ENCODE assay signal across 32 cellular contexts in the genomic region with DNA sequence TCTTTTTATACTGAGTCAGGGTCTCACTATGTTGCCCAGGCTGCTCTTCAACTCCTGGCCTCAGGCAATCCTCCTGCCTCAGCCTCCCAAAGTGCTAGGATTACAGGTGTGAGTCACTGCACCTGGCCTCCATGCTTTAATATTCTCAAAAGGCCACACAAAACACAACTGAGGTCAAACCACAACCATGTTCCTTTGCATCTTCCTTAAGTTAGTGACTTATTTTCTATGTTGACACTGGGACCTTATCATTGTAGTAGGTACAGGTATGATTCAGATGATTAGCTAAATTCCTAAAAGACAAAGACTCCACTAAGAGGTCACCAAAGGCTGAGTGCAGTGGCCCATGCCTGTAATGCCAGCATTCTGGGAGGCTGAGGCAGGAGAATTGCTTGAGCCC.
"Had no signal": no experiment of that assay in that cellular context is flagged by ENCODE, and none has a peak within 500 bp of the region (broad histone marks: within the 10 kb centered on the region; RNA-seq: fewer than 3 reads in every experiment).

No MANE protein-coding gene starts in this region.

- H3K4me1 ChIP-seq: ascending aorta, SJCRH30 had no signal

- H3K27me3 ChIP-seq: ascending aorta, SJCRH30 had no signal

- H3K9me3 Mint-ChIP-seq: activated T-cell treated with anti-CD3 and anti-CD28 coated beads, Interleukin-2, amount 50 U/mL, for 24 hours had no signal

- H3K4me1 Mint-ChIP-seq: activated CD4-positive, alpha-beta T cell treated with anti-CD3 and anti-CD28 coated beads for 36 hours; activated CD4-positive, alpha-beta T cell treated with anti-CD3 and anti-CD28 coated beads, Interleukin-2, amount 10 ng/mL, durations not matched to agents 7 days and 5 days had no signal

- H3K27me3 Mint-ChIP-seq: activated CD4-positive, alpha-beta T cell treated with anti-CD3 and anti-CD28 coated beads for 36 hours; activated CD4-positive, alpha-beta T cell treated with anti-CD3 and anti-CD28 coated beads, Interleukin-2, amount 10 ng/mL, durations not matched to agents 7 days and 5 days; activated naive CD8-positive, alpha-beta T cell treated with anti-CD3 and anti-CD28 coated beads, Interleukin-2, amount 10 ng/mL, durations not matched to agents 7 days and 5 days; activated T-cell treated with anti-CD3 and anti-CD28 coated beads, Interleukin-2, amount 50 U/mL, for 24 hours had no signal

- H3K27ac ChIP-seq: ascending aorta, SJCRH30, SK-N-MC had no signal

- H3K36me3 Mint-ChIP-seq: activated naive CD8-positive, alpha-beta T cell treated with anti-CD3 and anti-CD28 coated beads, Interleukin-2, amount 10 ng/mL, durations not matched to agents 7 days and 5 days had no signal

- H3K4me3 Mint-ChIP-seq: activated CD4-positive, alpha-beta T cell treated with anti-CD3 and anti-CD28 coated beads for 36 hours; activated CD4-positive, alpha-beta T cell treated with anti-CD3 and anti-CD28 coated beads, Interleukin-2, amount 10 ng/mL, durations not matched to agents 7 days and 5 days; activated CD8-positive, alpha-beta T cell treated with anti-CD3 and anti-CD28 coated beads, Interleukin-2, amount 10 ng/mL, durations not matched to agents 7 days and 5 days; activated naive CD8-positive, alpha-beta T cell treated with anti-CD3 and anti-CD28 coated beads, Interleukin-2, amount 10 ng/mL, durations not matched to agents 7 days and 5 days; activated T-cell treated with anti-CD3 and anti-CD28 coated beads, Interleukin-2, amount 50 U/mL, for 24 hours; activated T-helper 1 cell treated with anti-CD3 and anti-CD28 coated beads, Interleukin-12 subunit alpha, Interleukin-12 subunit beta, Interleukin-2, Interleukin-4 antibody, amounts not matched to agents 30 ng/mL and 10 ng/mL and 1 ng/mL, durations not matched to agents 14 hours and 24 hours and 36 hours had no signal

- H3K4me3 ChIP-seq: ascending aorta, SJCRH30, SK-N-MC had no signal

- ATAC-seq: activated CD4-positive, alpha-beta T cell treated with anti-CD3 and anti-CD28 coated beads for 36 hours; activated CD4-positive, CD25-positive, alpha-beta regulatory T cell treated with anti-CD3 and anti-CD28 coated beads, Interleukin-2, amount 50 U/mL, for 24 hours; activated CD8-positive, alpha-beta T cell treated with anti-CD3 and anti-CD28 coated beads, Interleukin-2, amount 10 ng/mL, durations not matched to agents 7 days and 5 days had no signal

- H3K27ac Mint-ChIP-seq: activated CD4-positive, alpha-beta T cell treated with anti-CD3 and anti-CD28 coated beads for 36 hours; activated CD4-positive, alpha-beta T cell treated with anti-CD3 and anti-CD28 coated beads, Interleukin-2, amount 10 ng/mL, durations not matched to agents 7 days and 5 days; activated CD8-positive, alpha-beta T cell treated with anti-CD3 and anti-CD28 coated beads, Interleukin-2, amount 10 ng/mL, durations not matched to agents 7 days and 5 days; activated naive CD8-positive, alpha-beta T cell treated with anti-CD3 and anti-CD28 coated beads, Interleukin-2, amount 10 ng/mL, durations not matched to agents 7 days and 5 days; activated T-cell treated with anti-CD3 and anti-CD28 coated beads, Interleukin-2, amount 50 U/mL, for 24 hours; activated T-helper 1 cell treated with anti-CD3 and anti-CD28 coated beads, Interleukin-12 subunit alpha, Interleukin-12 subunit beta, Interleukin-2, Interleukin-4 antibody, amounts not matched to agents 30 ng/mL and 10 ng/mL and 1 ng/mL, durations not matched to agents 14 hours and 24 hours and 36 hours had no signal

- H3K9me3 ChIP-seq: ascending aorta, SJCRH30 had no signal

- DNase-seq: activated CD4-positive, alpha-beta T cell treated with anti-CD3 and anti-CD28 coated beads for 36 hours; activated CD4-positive, alpha-beta T cell treated with anti-CD3 and anti-CD28 coated beads, Interleukin-2, amount 10 ng/mL, durations not matched to agents 7 days and 5 days; activated CD4-positive, alpha-beta T cell treated with anti-CD3 and anti-CD28 coated beads, Interleukin-2, amount 50 U/mL, for 48 hours; activated CD8-positive, alpha-beta T cell treated with anti-CD3 and anti-CD28 coated beads, Interleukin-2, amount 10 ng/mL, durations not matched to agents 7 days and 5 days; activated effector memory CD4-positive, alpha-beta T cell treated with Interleukin-2 at 50 U/mL for 16 hours; activated naive CD4-positive, alpha-beta T cell treated with anti-CD3 and anti-CD28 coated beads, Interleukin-2, amount 50 U/mL, for 16 hours; activated naive CD8-positive, alpha-beta T cell treated with anti-CD3 and anti-CD28 coated beads, Interleukin-2, amount 10 ng/mL, durations not matched to agents 7 days and 5 days; activated T-cell treated with anti-CD3 and anti-CD28 coated beads, Interleukin-2, amount 50 U/mL, for 24 hours; amygdala; caudate nucleus; cerebellar nuclear complex; Kasumi-1; KG1; MM.1S; MV-4-11; NCI-H1092; NCI-H146; NCI-H187; NCI-H2029 treated with DMSO at 0.1 percent for 48 hours; NCI-H2107; NCI-H2171; NCI-H510A; NCI-H526; NCI-H748 treated with DMSO at 0.1 percent for 48 hours; NK-92 treated with Interleukin-12 subunit alpha and Interleukin-12 subunit beta, amount 100 ng/mL, for 24 hours; SHP77; SJCRH30; T1000 had no signal

- H3K36me3 ChIP-seq: ascending aorta, SJCRH30 had no signal
